15 cellular contexts compared by ENCODE assay signal in genomic region chr12:94753071-94753779, GRCh38.
DNase-seq lines count a peak whose midpoint lies in the region; ATAC-seq and TF ChIP-seq lines count a peak whose summit lies in the region.
"Had no signal": no experiment of that assay in that cellular context is flagged by ENCODE, and none has a peak within 500 bp of the region (broad histone marks: within the 10 kb centered on the region; RNA-seq: fewer than 3 reads in every experiment).

No MANE protein-coding gene starts in this region.

- H2BK12ac ChIP-seq in H9 (ENCODE audit: insufficient read length, low read depth, low read length): no peak overlapping the region

- no peak overlapping the region for H3K14ac ChIP-seq in H9 (ENCODE audit: insufficient read depth, low read length)

- intact Hi-C loops in naive thymus-derived CD4-positive, alpha-beta T cell (cut with micrococcal nuclease): no loop called here
- intact Hi-C loops in esophagus squamous epithelium (cut with DNase I): no loop called here

- H2AK5ac ChIP-seq in H9 (ENCODE audit: insufficient read length, low read length): no peak overlapping the region

- H3K56ac ChIP-seq in H9 (ENCODE audit: insufficient read length, low read depth, low read length): no peak overlapping the region

- peak overlapping the region in 1 of 3 experiments; percentile 16; a peak in 1 of 7 replicates for H3K27ac Mint-ChIP-seq in H9
- peak overlapping the region; percentile 94 for H3K27ac Mint-ChIP-seq in neural progenitor cell
- no peak overlapping the region for H3K27ac Mint-ChIP-seq in naive thymus-derived CD4-positive, alpha-beta T cell
- H3K27ac Mint-ChIP-seq: activated CD8-positive, alpha-beta T cell treated with anti-CD3 and anti-CD28 coated beads for 36 hours; activated naive CD4-positive, alpha-beta T cell treated with anti-CD3 and anti-CD28 coated beads, Interleukin-2, amount 10 ng/mL, durations not matched to agents 7 days and 5 days; mesothelial cell of epicardium; T-helper 1 cell treated with Interleukin-12 subunit alpha and Interleukin-12 subunit beta and Interleukin-4 antibody, amounts not matched to agents 30 μg/mL and 1 μg/mL, for 36 hours had no signal

- H2BK5ac ChIP-seq in H9 (ENCODE audit: insufficient read length, low read length): no peak overlapping the region

- WGBS in H9 (ENCODE audit: extremely low coverage, insufficient read length, low lambda C conversion rate): no CpG with 5 or more reads among the region's 8 CpGs
- WGBS in esophagus squamous epithelium, 2 donors: 65 to 77% methylated on average over 7 to 8 of the region's 8 CpGs

- H3T11ph ChIP-seq in H9 (ENCODE audit: low read length): no peak overlapping the region

- POLR2A ChIA-PET in RWPE1 (lab: Yijun Ruan, JAX; ENCODE audit: low non-redundant PET): no interaction called here
- POLR2A ChIA-PET in naive thymus-derived CD4-positive, alpha-beta T cell (lab: Charles Lee): no interaction called here

- H3K79me2 ChIP-seq in H9 (ENCODE audit: insufficient read depth, low read length) (no peaks in the 10 kb centered on the region), fibroblast of lung (ENCODE audit: control insufficient read depth, insufficient read depth, low read length) (no peaks in the 10 kb centered on the region), neural progenitor cell (ENCODE audit: low read depth) (no peaks in the 10 kb centered on the region)

- H3K4me3 Mint-ChIP-seq in H9 (no peak overlapping the region), neural progenitor cell (no peak overlapping the region)
- no peak overlapping the region for H3K4me3 Mint-ChIP-seq in naive thymus-derived CD4-positive, alpha-beta T cell
- H3K4me3 Mint-ChIP-seq: activated CD8-positive, alpha-beta T cell treated with anti-CD3 and anti-CD28 coated beads for 36 hours; activated naive CD4-positive, alpha-beta T cell treated with anti-CD3 and anti-CD28 coated beads, Interleukin-2, amount 10 ng/mL, durations not matched to agents 7 days and 5 days; CD14-positive monocyte; mesothelial cell of epicardium; T-helper 1 cell treated with Interleukin-12 subunit alpha and Interleukin-12 subunit beta and Interleukin-4 antibody, amounts not matched to agents 30 μg/mL and 1 μg/mL, for 36 hours had no signal

- DNase-seq in H9: no peak
- peak; percentile 9 for DNase-seq in RWPE1 (ENCODE audit: low spot score)
- peak; percentile 25 to 30 for DNase-seq in fibroblast of lung (ENCODE audit: low read depth in 2 of 2)
- peak; percentile 57 for DNase-seq in neural progenitor cell (ENCODE audit: low spot score)
- no peak for DNase-seq in naive thymus-derived CD4-positive, alpha-beta T cell
- DNase-seq in esophagus squamous epithelium (lab: John Stamatoyannopoulos, UW): no peak
- DNase-seq in effector memory CD4-positive, alpha-beta T cell: no peak
- DNase-seq: activated CD8-positive, alpha-beta T cell treated with anti-CD3 and anti-CD28 coated beads for 36 hours; activated naive CD4-positive, alpha-beta T cell treated with anti-CD3 and anti-CD28 coated beads, Interleukin-2, amount 10 ng/mL, durations not matched to agents 7 days and 5 days; heart left ventricle; NCI-H2029 had no signal

- H4K5ac ChIP-seq in H9 (ENCODE audit: insufficient read length, low read depth, low read length): no peak overlapping the region

- no peaks in the 10 kb centered on the region for H3F3A ChIP-seq in neural progenitor cell (ENCODE audit: low read depth)

- no peaks in the 10 kb centered on the region for H4K20me1 ChIP-seq in H9 (ENCODE audit: control insufficient read depth, insufficient read depth, insufficient read length)
- H4K20me1 ChIP-seq in fibroblast of lung (ENCODE audit: control insufficient read depth, extremely low read depth, insufficient read depth, low read length): no peaks in the 10 kb centered on the region
- no peaks in the 10 kb centered on the region for H4K20me1 ChIP-seq in neural progenitor cell (ENCODE audit: low read depth)

- H3K79me1 ChIP-seq in H9 (ENCODE audit: insufficient read depth, low read depth, low read length, poor library complexity, severe bottlenecking): no peaks in the 10 kb centered on the region

- H4K91ac ChIP-seq in H9 (ENCODE audit: insufficient read length, low read depth, low read length): no peak overlapping the region

- no peak for TF ChIP-seq POLR2A in esophagus squamous epithelium (IDR thresholded peaks at IDR 0.05)

- no peak overlapping the region for H2BK120ac ChIP-seq in H9 (ENCODE audit: low read depth, low read length, poor library complexity, severe bottlenecking)

- no peak overlapping the region for H3K4me2 ChIP-seq in H9 (ENCODE audit: insufficient read depth, insufficient read length, low read length)
- no peak overlapping the region for H3K4me2 ChIP-seq in fibroblast of lung (ENCODE audit: extremely low read depth, insufficient read depth, low read length)
- H3K4me2 ChIP-seq in neural progenitor cell: no peak overlapping the region

- no peak overlapping the region for H2BK15ac ChIP-seq in H9 (ENCODE audit: low read depth, low read length)

- no peaks in the 10 kb centered on the region for H3K36me3 ChIP-seq in fibroblast of lung (ENCODE audit: control insufficient read depth, insufficient read depth, low read length)
- no peaks in the 10 kb centered on the region for H3K36me3 ChIP-seq in neural progenitor cell
- H3K36me3 ChIP-seq in naive thymus-derived CD4-positive, alpha-beta T cell (ENCODE audit: control insufficient read depth in 2 of 3, insufficient read depth in 3 of 3, low read length in 3 of 3): no peaks in the 10 kb centered on the region
- no peaks in the 10 kb centered on the region for H3K36me3 ChIP-seq in esophagus squamous epithelium
- H3K36me3 ChIP-seq in effector memory CD4-positive, alpha-beta T cell (ENCODE audit: control insufficient read depth, insufficient read depth, low read length): no peaks in the 10 kb centered on the region
- H3K36me3 ChIP-seq: heart left ventricle had no signal

- CTCF ChIA-PET in RWPE1 (lab: Yijun Ruan, JAX): interaction anchor here (0.9 kb wide), 1 partner anchor 20 kb away, joined by 3 read pairs; no protein-coding TSS in a partner anchor
- CTCF ChIA-PET in naive thymus-derived CD4-positive, alpha-beta T cell (lab: Charles Lee): no interaction called here

- H3K4ac ChIP-seq in H9 (ENCODE audit: low read depth, low read length): no peak overlapping the region

- H3K18ac ChIP-seq in H9 (ENCODE audit: insufficient read length, low read depth, low read length): no peak overlapping the region

- no peak overlapping the region for H2AFZ ChIP-seq in H9 (ENCODE audit: low read length)
- H2AFZ ChIP-seq in fibroblast of lung (ENCODE audit: low read length): no peak overlapping the region
- peak overlapping the region; percentile 66 for H2AFZ ChIP-seq in neural progenitor cell (replicated peaks)

- TF ChIP-seq CTCF in H9 (conservative IDR thresholded peaks at IDR 0.05) (peak; percentile 46; the same call in 2 of the 3 replicates), RWPE1 (conservative IDR thresholded peaks at IDR 0.05; ENCODE audit: low read depth) (no peak), fibroblast of lung (conservative IDR thresholded peaks at IDR 0.05 in 1 of 2, IDR thresholded peaks at IDR 0.05 in 1 of 2; ENCODE audit: low read depth in 1 of 2, low read length in 2 of 2) (no peak), neural progenitor cell (IDR thresholded peaks at IDR 0.05) (peak; percentile 54), esophagus squamous epithelium (IDR thresholded peaks at IDR 0.05) (peak in 1 of 6 experiments; percentile 39)

- H3K9me3 ChIP-seq in H9 (ENCODE audit: control insufficient read depth, low read depth, low read length) (no peaks in the 10 kb centered on the region), fibroblast of lung (ENCODE audit: control insufficient read depth, insufficient read depth, low read depth, low read length) (no peaks in the 10 kb centered on the region), neural progenitor cell (ENCODE audit: low read depth) (no peaks in the 10 kb centered on the region), esophagus squamous epithelium (no peaks in the 10 kb centered on the region)
- no peaks in the 10 kb centered on the region for H3K9me3 ChIP-seq in naive thymus-derived CD4-positive, alpha-beta T cell (ENCODE audit: control insufficient read depth in 2 of 3, low read length in 3 of 3)
- no peaks in the 10 kb centered on the region for H3K9me3 ChIP-seq in effector memory CD4-positive, alpha-beta T cell (ENCODE audit: control insufficient read depth, low read length)
- H3K9me3 ChIP-seq: heart left ventricle had no signal

- H3K4me1 ChIP-seq in H9 (ENCODE audit: insufficient read depth, low read length): no peaks in the 10 kb centered on the region
- H3K4me1 ChIP-seq in fibroblast of lung (ENCODE audit: control insufficient read depth, extremely low read depth, insufficient read depth, low read length): no peaks in the 10 kb centered on the region
- H3K4me1 ChIP-seq in neural progenitor cell: no peaks in the 10 kb centered on the region
- no peaks in the 10 kb centered on the region for H3K4me1 ChIP-seq in naive thymus-derived CD4-positive, alpha-beta T cell (ENCODE audit: control insufficient read depth in 2 of 2, insufficient read depth in 2 of 2, low read length in 2 of 2)
- H3K4me1 ChIP-seq in esophagus squamous epithelium: no peaks in the 10 kb centered on the region
- no peaks in the 10 kb centered on the region for H3K4me1 ChIP-seq in effector memory CD4-positive, alpha-beta T cell (ENCODE audit: control insufficient read depth, insufficient read depth, low read length, poor library complexity, severe bottlenecking)
- H3K4me1 ChIP-seq: heart left ventricle had no signal

- no peak overlapping the region for H3K4me3 ChIP-seq in fibroblast of lung (replicated peaks in 1 of 4; ENCODE audit: control extremely low read depth in 1 of 4, insufficient read depth in 1 of 4, low read depth in 3 of 4, low read length in 4 of 4)
- no peak overlapping the region for H3K4me3 ChIP-seq in neural progenitor cell
- no peak overlapping the region for H3K4me3 ChIP-seq in naive thymus-derived CD4-positive, alpha-beta T cell (ENCODE audit: low read length)
- H3K4me3 ChIP-seq in esophagus squamous epithelium: no peak overlapping the region
- H3K4me3 ChIP-seq in effector memory CD4-positive, alpha-beta T cell (ENCODE audit: insufficient read depth, low read depth, low read length, poor library complexity, severe bottlenecking): no peak overlapping the region
- H3K4me3 ChIP-seq: heart left ventricle had no signal

- no peak overlapping the region for H3K23ac ChIP-seq in H9 (ENCODE audit: insufficient read length, low read depth, low read length)

- H4K8ac ChIP-seq in H9 (replicated peaks; ENCODE audit: insufficient read length, low read depth, low read length): no peak overlapping the region

- H3K27ac ChIP-seq in H9 (ENCODE audit: insufficient read length, low read depth, low read length): no peak overlapping the region
- no peak overlapping the region for H3K27ac ChIP-seq in RWPE1
- H3K27ac ChIP-seq in fibroblast of lung (ENCODE audit: insufficient read depth, low read length): no peak overlapping the region
- no peak overlapping the region for H3K27ac ChIP-seq in neural progenitor cell
- no peak overlapping the region for H3K27ac ChIP-seq in naive thymus-derived CD4-positive, alpha-beta T cell (ENCODE audit: low read depth, low read length)
- no peak overlapping the region for H3K27ac ChIP-seq in esophagus squamous epithelium
- no peak overlapping the region for H3K27ac ChIP-seq in effector memory CD4-positive, alpha-beta T cell (ENCODE audit: insufficient read depth, low read length, poor library complexity, severe bottlenecking)
- H3K27ac ChIP-seq: heart left ventricle had no signal

- H3K27me3 Mint-ChIP-seq in H9 (ENCODE audit: low read depth) (peaks cover 1% of the 10 kb centered on the region), neural progenitor cell (ENCODE audit: insufficient read depth, low read depth) (peaks cover 2% of the 10 kb centered on the region)
- peaks cover 6 to 18% (median 11%) of the 10 kb centered on the region in 5 donors for H3K27me3 Mint-ChIP-seq in naive thymus-derived CD4-positive, alpha-beta T cell

- H3K9ac ChIP-seq in H9 (ENCODE audit: extremely low read depth, insufficient read length, low read length) (no peak overlapping the region), fibroblast of lung (ENCODE audit: insufficient read depth, low read length) (no peak overlapping the region), neural progenitor cell (no peak overlapping the region)

- H3K27me3 ChIP-seq in H9 (ENCODE audit: insufficient read depth, low read length) (no peaks in the 10 kb centered on the region), fibroblast of lung (ENCODE audit: control insufficient read depth, insufficient read depth, low read length) (peaks cover 9% of the 10 kb centered on the region), neural progenitor cell (no peaks in the 10 kb centered on the region), esophagus squamous epithelium (no peaks in the 10 kb centered on the region)
- no peaks in the 10 kb centered on the region for H3K27me3 ChIP-seq in naive thymus-derived CD4-positive, alpha-beta T cell (ENCODE audit: control insufficient read depth in 2 of 2, insufficient read depth in 2 of 2, low read length in 2 of 2)
- no peaks in the 10 kb centered on the region for H3K27me3 ChIP-seq in effector memory CD4-positive, alpha-beta T cell (replicated peaks; ENCODE audit: control insufficient read depth, insufficient read depth, low read length, poor library complexity, severe bottlenecking)

- H3K23me2 ChIP-seq in H9 (ENCODE audit: insufficient read length, low read depth, low read length, poor library complexity, severe bottlenecking): no peaks in the 10 kb centered on the region

- H3K36me3 Mint-ChIP-seq in H9 (ENCODE audit: insufficient read depth in 1 of 3, low read depth in 3 of 3): no peaks in the 10 kb centered on the region
- H3K36me3 Mint-ChIP-seq in neural progenitor cell: no peaks in the 10 kb centered on the region
- no peaks in the 10 kb centered on the region for H3K36me3 Mint-ChIP-seq in naive thymus-derived CD4-positive, alpha-beta T cell
- H3K36me3 Mint-ChIP-seq: activated naive CD4-positive, alpha-beta T cell treated with anti-CD3 and anti-CD28 coated beads, Interleukin-2, amount 10 ng/mL, durations not matched to agents 7 days and 5 days; CD14-positive monocyte; mesothelial cell of epicardium had no signal

- H3K4me1 Mint-ChIP-seq in H9: no peaks in the 10 kb centered on the region
- peaks cover 17% of the 10 kb centered on the region for H3K4me1 Mint-ChIP-seq in neural progenitor cell
- H3K4me1 Mint-ChIP-seq in naive thymus-derived CD4-positive, alpha-beta T cell: peaks cover 0 to 3% (median 0%) of the 10 kb centered on the region in 7 donors
- H3K4me1 Mint-ChIP-seq: activated naive CD4-positive, alpha-beta T cell treated with anti-CD3 and anti-CD28 coated beads, Interleukin-2, amount 10 ng/mL, durations not matched to agents 7 days and 5 days; CD14-positive monocyte had no signal

- no peak for ATAC-seq in naive thymus-derived CD4-positive, alpha-beta T cell
- ATAC-seq in GM19463 (IDR thresholded peaks at IDR 0.05; ENCODE audit: unreplicated experiment): no peak
- ATAC-seq: activated CD8-positive, alpha-beta T cell treated with anti-CD3 and anti-CD28 coated beads for 36 hours had no signal

- H3K9me3 Mint-ChIP-seq in H9: no peaks in the 10 kb centered on the region
- peaks cover 6% of the 10 kb centered on the region for H3K9me3 Mint-ChIP-seq in neural progenitor cell
- no peaks in the 10 kb centered on the region for H3K9me3 Mint-ChIP-seq in naive thymus-derived CD4-positive, alpha-beta T cell
- H3K9me3 Mint-ChIP-seq: activated CD8-positive, alpha-beta T cell treated with anti-CD3 and anti-CD28 coated beads for 36 hours; activated naive CD4-positive, alpha-beta T cell treated with anti-CD3 and anti-CD28 coated beads, Interleukin-2, amount 10 ng/mL, durations not matched to agents 7 days and 5 days; mesothelial cell of epicardium; T-helper 1 cell treated with Interleukin-12 subunit alpha and Interleukin-12 subunit beta and Interleukin-4 antibody, amounts not matched to agents 30 μg/mL and 1 μg/mL, for 36 hours had no signal

- no peak overlapping the region for H2BK20ac ChIP-seq in H9 (ENCODE audit: low read depth, low read length, poor library complexity, severe bottlenecking)

Comparison
In these comparisons a context has a peak if more than half of its experiments do, and no peak if none do; other contexts are left out.
1. DNase-seq: peak in RWPE1 (single experiment), fibroblast of lung (2 of 2) and neural progenitor cell (single experiment); none in H9 (single experiment), naive thymus-derived CD4-positive, alpha-beta T cell (0 of 9), esophagus squamous epithelium (single experiment) and effector memory CD4-positive, alpha-beta T cell (0 of 3).
2. CTCF ChIP-seq: peak in H9 (single experiment) and neural progenitor cell (single experiment); none in RWPE1 (single experiment) and fibroblast of lung (0 of 2).